In the genomic region with DNA sequence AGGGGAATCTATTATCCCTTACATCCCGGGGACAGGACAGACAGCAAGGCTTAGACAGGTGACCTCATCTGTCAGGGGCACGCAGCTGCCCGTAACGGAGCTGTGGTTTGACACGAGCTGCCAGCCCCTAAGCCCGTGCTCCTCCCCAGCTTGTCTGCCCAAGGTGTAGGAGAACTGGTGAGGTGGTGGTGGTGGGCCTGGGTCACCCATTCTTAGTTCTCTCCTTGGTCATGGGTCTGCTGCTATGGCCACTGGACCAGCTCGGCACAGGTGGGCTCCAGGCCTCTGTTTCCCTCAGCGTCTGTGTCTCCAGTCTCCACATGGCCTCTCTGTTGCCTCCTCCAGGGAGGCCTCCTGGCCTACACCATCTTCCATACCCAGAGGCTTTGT, we compare ENCODE assay signal across 14 cellular contexts. TPM values are rescaled to one million over a fixed set of nuclear protein-coding genes. Genes with fewer than 3 reads are reported as not detected.
DNase-seq lines count a peak whose midpoint lies in the region; ATAC-seq, FAIRE-seq and TF ChIP-seq lines count a peak whose summit lies in the region.
"Had no signal": no experiment of that assay in that cellular context is flagged by ENCODE, and none has a peak within 500 bp of the region (broad histone marks: within the 10 kb centered on the region; RNA-seq: fewer than 3 reads in every experiment).

No MANE protein-coding gene starts in this region.

- peaks cover 16% of the 10 kb centered on the region for H3K4me1 ChIP-seq in GM12878 (ENCODE audit: control insufficient read depth, insufficient read depth, low read length)
- H3K4me1 ChIP-seq in upper lobe of right lung, result peaks cover 6% of the 10 kb centered on the region
- H3K4me1 ChIP-seq: Caco-2 had no signal

- TF ChIP-seq CTCF in CD14-positive monocyte (IDR thresholded peaks at IDR 0.05), result no peak
- TF ChIP-seq CTCF in GM12878 (IDR thresholded peaks at IDR 0.05 in 2 of 3, conservative IDR thresholded peaks at IDR 0.05 in 1 of 3; ENCODE audit: control insufficient read depth in 2 of 3, extremely low read depth in 1 of 3, insufficient read depth in 1 of 3, low read depth in 3 of 3, low read length in 3 of 3), result no peak
- no peak for TF ChIP-seq CTCF in upper lobe of right lung (IDR thresholded peaks at IDR 0.05)

- FAIRE-seq in GM12878 (lab: Jason Lieb, UNC), result no peak
- FAIRE-seq: HepG2, HTR-8/SVneo had no signal

- H3K9me3 ChIP-seq in GM12878 (replicated peaks; ENCODE audit: control insufficient read depth, insufficient read depth, low read length) (no peaks in the 10 kb centered on the region), upper lobe of right lung (no peaks in the 10 kb centered on the region)
- H3K9me3 ChIP-seq: Caco-2 had no signal

- peaks cover 41 to 72% of the 10 kb centered on the region in 2 donors for H3K36me3 Mint-ChIP-seq in CD14-positive monocyte
- peaks cover 6% of the 10 kb centered on the region for H3K36me3 Mint-ChIP-seq in T-cell

- peaks cover 0 to 2% of the 10 kb centered on the region in 2 experiments; a peak in 1 of 4 replicates for H3K36me3 ChIP-seq in GM12878 (ENCODE audit: control insufficient read depth in 2 of 2, insufficient read depth in 2 of 2, low read length in 1 of 2)
- H3K36me3 ChIP-seq in upper lobe of right lung, result no peaks in the 10 kb centered on the region

- H4K20me1 ChIP-seq in GM12878 (ENCODE audit: control insufficient read depth, insufficient read depth), result no peaks in the 10 kb centered on the region

- H3K27ac ChIP-seq in GM12878 (ENCODE audit: control insufficient read depth, insufficient read depth) (no peak overlapping the region), upper lobe of right lung (no peak overlapping the region)

- H3K4me2 ChIP-seq in GM12878 (ENCODE audit: control insufficient read depth, insufficient read depth), result no peak overlapping the region

- no peak for ATAC-seq in GM12878
- no peak for ATAC-seq in upper lobe of right lung
- ATAC-seq in T-cell (replicated peaks in 1 of 4), result no peak
- ATAC-seq: HepG2 had no signal

- peak; percentile 38 for DNase-seq in CD14-positive monocyte (ENCODE audit: low spot score)
- DNase-seq in GM12878 (ENCODE audit: low read depth, low spot score), result no peak
- DNase-seq in mesenteric fat pad (ENCODE audit: low spot score), result peak; percentile 68
- peak; percentile 46 for DNase-seq in upper lobe of right lung
- DNase-seq in iPS-NIHi7 (ENCODE audit: extremely low spot score), result no peak
- DNase-seq in anterior cingulate cortex (lab: John Stamatoyannopoulos, UW), result no peak
- no peak for DNase-seq in T-cell
- DNase-seq: DND-41, GF-D8, H7 had no signal

- TF ChIP-seq EP300 in GM12878 (IDR thresholded peaks at IDR 0.05; ENCODE audit: borderline replicate concordance in 1 of 2, control insufficient read depth in 1 of 2, low read depth in 2 of 2, low read length in 2 of 2), result no peak

- peaks cover 0 to 1% (median 0%) of the 10 kb centered on the region in 7 donors for H3K9me3 Mint-ChIP-seq in CD14-positive monocyte
- H3K9me3 Mint-ChIP-seq in T-cell, result no peaks in the 10 kb centered on the region
- H3K9me3 Mint-ChIP-seq: CD8-positive, alpha-beta memory T cell had no signal

- intact Hi-C loops in CD14-positive monocyte (cut with micrococcal nuclease), result loop anchor here (10.0 kb wide), 2 partner anchors 309 to 439 kb away; a partner anchor contains a TSS
- intact Hi-C loops in GM12878 (cut with micrococcal nuclease; ENCODE audit: unreplicated experiment), result no loop called here
- intact Hi-C loops in upper lobe of right lung (cut with DNase I), result no loop called here

- H3K4me3 ChIP-seq in GM12878 (no peak overlapping the region), upper lobe of right lung (no peak overlapping the region)

- peaks cover 11% of the 10 kb centered on the region for H3K79me2 ChIP-seq in GM12878 (ENCODE audit: control insufficient read depth, insufficient read depth, low read length)

- SMC1A ChIA-PET in GM12878 (lab: Charles Lee; ENCODE audit: uncharacterized antibody, unreplicated experiment), result no interaction called here

- CTCF ChIA-PET in GM12878 (lab: Yijun Ruan, JAX) (no interaction called here), T-cell (lab: Charles Lee) (no interaction called here)

- WGBS in GM12878 (ENCODE audit: insufficient coverage, insufficient replicate concordance, low lambda C conversion rate, missing lambda C conversion rate), result 78% methylated on average over 8 of the region's 8 CpGs

- in situ Hi-C loops in GM12878 (cut with MboI), result no loop called here

- H3K27ac Mint-ChIP-seq in CD14-positive monocyte, result peak overlapping the region in 3 of 7 donors; percentile 24 to 72 (median 55)
- H3K27ac Mint-ChIP-seq in T-cell, result peak overlapping the region in 1 of 2 donors; percentile 86

- H3K4me3 Mint-ChIP-seq in CD14-positive monocyte, result no peak overlapping the region
- H3K4me3 Mint-ChIP-seq in T-cell, result no peak overlapping the region

- H3K27me3 ChIP-seq in GM12878 (replicated peaks in 1 of 2; ENCODE audit: control insufficient read depth in 2 of 2, insufficient read depth in 2 of 2, low read length in 1 of 2), result no peaks in the 10 kb centered on the region
- H3K27me3 ChIP-seq in upper lobe of right lung, result peaks cover 8% of the 10 kb centered on the region

- BruUV-seq in GM12878 (replicated peaks; lab: Mats Ljungman, UMichigan), result no TSS peak

- TF ChIP-seq POLR2A in GM12878 (IDR thresholded peaks at IDR 0.05; ENCODE audit: low read depth, low read length), result peak; percentile 35; the same call in 1 of the 2 replicates

- peaks cover 33% of the 10 kb centered on the region for H3K4me1 Mint-ChIP-seq in CD14-positive monocyte
- peaks cover 23 to 34% (median 25%) of the 10 kb centered on the region in 3 donors for H3K4me1 Mint-ChIP-seq in T-cell

- no peak for TF ChIP-seq RAD21 in GM12878 (IDR thresholded peaks at IDR 0.05; ENCODE audit: insufficient read depth, low read depth, low read length)

- H3K9ac ChIP-seq in GM12878 (ENCODE audit: control insufficient read depth, insufficient read depth, low read length), result no peak overlapping the region

- POLR2A ChIA-PET in GM12878 (lab: Charles Lee), result interaction anchor here (0.5 kb wide), 1 partner anchor 136 kb away, joined by 4 read pairs; no protein-coding TSS in a partner anchor
- POLR2A ChIA-PET in T-cell (lab: Charles Lee), result no interaction called here

- H3K27me3 Mint-ChIP-seq in CD14-positive monocyte (ENCODE audit: low read depth in 3 of 3), result no peaks in the 10 kb centered on the region
- no peaks in the 10 kb centered on the region for H3K27me3 Mint-ChIP-seq in T-cell
- H3K27me3 Mint-ChIP-seq: CD8-positive, alpha-beta memory T cell had no signal

- H2AFZ ChIP-seq in GM12878 (ENCODE audit: control insufficient read depth, low read depth, low read length), result no peak overlapping the region

- RAD21 ChIA-PET in GM12878 (lab: Charles Lee; ENCODE audit: unreplicated experiment), result no interaction called here

TF ChIP-seq in GM12878, 131 proteins besides CTCF, POLR2A, EP300 and RAD21:
- no peak for TF ChIP-seq BACH1 (IDR thresholded peaks at IDR 0.05; ENCODE audit: borderline replicate concordance)
- no peak for TF ChIP-seq MEF2B (IDR thresholded peaks at IDR 0.05; ENCODE audit: partially characterized antibody, poor library complexity, severe bottlenecking)
- no peak for TF ChIP-seq CHD1 (IDR thresholded peaks at IDR 0.05; ENCODE audit: low read depth, low read length)
- TF ChIP-seq, protein P1, sequence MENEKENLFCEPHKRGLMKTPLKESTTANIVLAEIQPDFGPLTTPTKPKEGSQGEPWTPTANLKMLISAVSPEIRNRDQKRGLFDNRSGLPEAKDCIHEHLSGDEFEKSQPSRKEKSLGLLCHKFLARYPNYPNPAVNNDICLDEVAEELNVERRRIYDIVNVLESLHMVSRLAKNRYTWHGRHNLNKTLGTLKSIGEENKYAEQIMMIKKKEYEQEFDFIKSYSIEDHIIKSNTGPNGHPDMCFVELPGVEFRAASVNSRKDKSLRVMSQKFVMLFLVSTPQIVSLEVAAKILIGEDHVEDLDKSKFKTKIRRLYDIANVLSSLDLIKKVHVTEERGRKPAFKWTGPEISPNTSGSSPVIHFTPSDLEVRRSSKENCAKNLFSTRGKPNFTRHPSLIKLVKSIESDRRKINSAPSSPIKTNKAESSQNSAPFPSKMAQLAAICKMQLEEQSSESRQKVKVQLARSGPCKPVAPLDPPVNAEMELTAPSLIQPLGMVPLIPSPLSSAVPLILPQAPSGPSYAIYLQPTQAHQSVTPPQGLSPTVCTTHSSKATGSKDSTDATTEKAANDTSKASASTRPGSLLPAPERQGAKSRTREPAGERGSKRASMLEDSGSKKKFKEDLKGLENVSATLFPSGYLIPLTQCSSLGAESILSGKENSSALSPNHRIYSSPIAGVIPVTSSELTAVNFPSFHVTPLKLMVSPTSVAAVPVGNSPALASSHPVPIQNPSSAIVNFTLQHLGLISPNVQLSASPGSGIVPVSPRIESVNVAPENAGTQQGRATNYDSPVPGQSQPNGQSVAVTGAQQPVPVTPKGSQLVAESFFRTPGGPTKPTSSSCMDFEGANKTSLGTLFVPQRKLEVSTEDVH (IDR thresholded peaks at IDR 0.05; ENCODE audit: low read depth, partially characterized antibody), result no peak

RNA-seq across cellular contexts. Expression of a gene that starts 5.4 kb away (rescaled TPM):
- polyA plus RNA-seq in CD14-positive monocyte, result 100 to 1,000 TPM; 169 to 190 TPM
- total RNA-seq in GM12878 (2013; cell fraction: nucleolus; rRNA removed), result 203 and 223 TPM in 2 replicates
- 71.9 and 78.3 TPM in 2 replicates for total RNA-seq in GM12878 (2014; rRNA removed)
- total RNA-seq in GM12878 (2014; rRNA removed; fragmentation: Illumina TruSeq; extraction: Trizol), result 42.7 and 43.6 TPM in 2 replicates
- 91.3 and 95.7 TPM in 2 replicates for total RNA-seq in GM12878 (2021)
- polyA plus RNA-seq in GM12878 (2011; ENCODE audit: low read depth), result 40.8 TPM
- polyA plus RNA-seq in GM12878 (2011; rRNA removed), result 19.4 and 30.9 TPM in 2 replicates
- polyA plus RNA-seq in GM12878 (2011; cell fraction: cytosol; rRNA removed), result 31.6 and 40.7 TPM in 2 replicates
- polyA plus RNA-seq in GM12878 (2011; cell fraction: nucleus; rRNA removed), result 149 and 198 TPM in 2 replicates
- polyA plus RNA-seq in GM12878 (2012), result 62.9 and 70.4 TPM in 2 replicates
- 28.1 and 72.5 TPM in 2 replicates for polyA plus RNA-seq in GM12878 (2014; fragmentation: Illumina TruSeq; extraction: Trizol)
- polyA plus RNA-seq in GM12878 (2014; fragmentation: Nextera tagmentation; extraction: Ambion mirVana), result 10 to 100 TPM in 1 of 2 experiments, 1 to 10 TPM in 1; 6.3 to 11.7 TPM
- 123 and 135 TPM in 2 replicates for polyA plus RNA-seq in GM12878 (2014; rRNA removed)
- 10 to 100 TPM; 72.0 to 81.2 TPM for polyA plus RNA-seq in GM12878 (2016; fragmentation: Nextera tagmentation; extraction: Ambion mirVana)
- 31.7 and 36.9 TPM in 2 replicates for polyA minus RNA-seq in GM12878 (2011; rRNA and poly(A)+ RNA removed)
- 3.2 and 4.6 TPM in 2 replicates for polyA minus RNA-seq in GM12878 (2011; cell fraction: cytosol; rRNA and poly(A)+ RNA removed)
- polyA minus RNA-seq in GM12878 (2011; cell fraction: nucleus; rRNA and poly(A)+ RNA removed), result 38.0 and 51.1 TPM in 2 replicates
- 23.0 TPM for total RNA-seq in mesenteric fat pad
- 65.9 TPM for total RNA-seq in upper lobe of right lung
- 100 to 1,000 TPM; 153 to 236 (median 197) TPM for total RNA-seq in T-cell
- total RNA-seq: Caco-2, HepG2 had no signal
- polyA plus RNA-seq: HepG2 had no signal

Comparison
In these comparisons a context has a peak if more than half of its experiments do, and no peak if none do; other contexts are left out.
1. DNase-seq: peak in CD14-positive monocyte (single experiment), mesenteric fat pad (single experiment) and upper lobe of right lung (single experiment); none in GM12878 (single experiment), iPS-NIHi7 (single experiment), anterior cingulate cortex (0 of 58) and T-cell (0 of 34).
2. intact Hi-C loops: an anchor here in CD14-positive monocyte (10.0 kb wide); none called in GM12878 and upper lobe of right lung.